In genomic region chr7:1176891-1177373, GRCh38 we compare ENCODE assay signal across 8 cellular contexts. TPM values are rescaled to one million over a fixed set of nuclear protein-coding genes. Genes with fewer than 3 reads are reported as not detected.
A peak's percentile ranks its signal among the peaks of the same experiment; 100 is the strongest.
DNase-seq lines count a peak whose midpoint lies in the region; ATAC-seq and TF ChIP-seq lines count a peak whose summit lies in the region.

No MANE protein-coding gene starts in this region.

- peaks cover 12% of the 10 kb centered on the region for H3K4me1 Mint-ChIP-seq in osteocyte (ENCODE audit: unreplicated experiment)

- no peak overlapping the region for H3K4me3 Mint-ChIP-seq in osteocyte (ENCODE audit: unreplicated experiment)

- H3K36me3 Mint-ChIP-seq in osteocyte (ENCODE audit: unreplicated experiment): no peaks in the 10 kb centered on the region

- TF ChIP-seq POLR2A in esophagus muscularis mucosa (IDR thresholded peaks at IDR 0.05; ENCODE audit: low read depth): no peak

- peaks cover 6% of the 10 kb centered on the region for H3K27me3 Mint-ChIP-seq in osteocyte (ENCODE audit: unreplicated experiment)

- H3K27ac ChIP-seq in esophagus muscularis mucosa (replicated peaks in 1 of 4): no peak overlapping the region
- no peak overlapping the region for H3K27ac ChIP-seq in upper lobe of right lung

- H3K9me3 ChIP-seq in NT2/D1 (ENCODE audit: insufficient read depth, low read length) (no peaks in the 10 kb centered on the region), esophagus muscularis mucosa (no peaks in the 10 kb centered on the region), upper lobe of right lung (no peaks in the 10 kb centered on the region)

- TF ChIP-seq EP300 in esophagus muscularis mucosa (IDR thresholded peaks at IDR 0.05): no peak

- H3K4me3 ChIP-seq in NT2/D1 (ENCODE audit: insufficient read length, low read depth) (no peak overlapping the region), esophagus muscularis mucosa (no peak overlapping the region), upper lobe of right lung (no peak overlapping the region)

- TF ChIP-seq CTCF in esophagus muscularis mucosa (IDR thresholded peaks at IDR 0.05) (peak; percentile 36 to 68 (median 43)), osteocyte (IDR thresholded peaks at IDR 0.05) (peak; percentile 65), upper lobe of right lung (IDR thresholded peaks at IDR 0.05) (peak; percentile 58)

- H3K36me3 ChIP-seq in NT2/D1 (ENCODE audit: insufficient read depth, insufficient read length, low read length) (no peaks in the 10 kb centered on the region), esophagus muscularis mucosa (no peaks in the 10 kb centered on the region), upper lobe of right lung (no peaks in the 10 kb centered on the region)

- DNase-seq in AG20443 (ENCODE audit: low spot score): peak; percentile 79
- peak; percentile 65 for DNase-seq in GM19240 (ENCODE audit: insufficient read length, low spot score)
- DNase-seq in NT2/D1 (ENCODE audit: low read depth, low spot score): peak; percentile 68
- peak; percentile 73 for DNase-seq in activated CD8-positive, alpha-beta memory T cell treated with anti-CD3 and anti-CD28 coated beads, Interleukin-2, amount 50 U/mL, for 4 hours
- DNase-seq in esophagus muscularis mucosa (ENCODE audit: extremely low spot score): no peak
- DNase-seq in osteocyte (ENCODE audit: extremely low spot score, unreplicated experiment): peak; percentile 93
- DNase-seq in upper lobe of right lung: peak; percentile 90
- DNase-seq in HPDE6-E6E7 (ENCODE audit: extremely low spot score): no peak

- 65% methylated on average over 22 of the region's 22 CpGs for WGBS in esophagus muscularis mucosa

- no peak overlapping the region for H3K9ac ChIP-seq in NT2/D1 (ENCODE audit: insufficient read length, low read depth)

- ATAC-seq in upper lobe of right lung: peak; percentile 84

- H3K27me3 ChIP-seq in NT2/D1 (ENCODE audit: insufficient read depth, insufficient read length) (no peaks in the 10 kb centered on the region), esophagus muscularis mucosa (peaks cover 0 to 21% (median 0%) of the 10 kb centered on the region in 4 donors), upper lobe of right lung (no peaks in the 10 kb centered on the region)

- intact Hi-C loops in esophagus muscularis mucosa (cut with DNase I) (loop anchor here (5.0 kb wide), 2 partner anchors 90 to 185 kb away; partner anchors contain the start of gene GPER1), upper lobe of right lung (cut with DNase I) (no loop called here)

- H3K4me1 ChIP-seq in NT2/D1 (ENCODE audit: insufficient read depth, insufficient read length) (peaks cover 7% of the 10 kb centered on the region), esophagus muscularis mucosa (peaks cover 8 to 17% (median 13%) of the 10 kb centered on the region in 4 donors), upper lobe of right lung (peaks cover 9% of the 10 kb centered on the region)

- H3K27ac Mint-ChIP-seq in osteocyte (ENCODE audit: unreplicated experiment): no peak overlapping the region

- no peaks in the 10 kb centered on the region for H3K9me3 Mint-ChIP-seq in osteocyte (ENCODE audit: unreplicated experiment)

RNA-seq across cellular contexts. Expression of gene ZFAND2A, which starts 16.9 kb away (rescaled TPM):
- 10 to 100 TPM; 24.3 to 27.5 (median 25.5) TPM for total RNA-seq in esophagus muscularis mucosa
- total RNA-seq in osteocyte: 17.1 and 18.3 TPM in 2 replicates
- 19.9 TPM for total RNA-seq in upper lobe of right lung

RNA-seq across cellular contexts. Expression of gene UNCX, which starts 55.7 kb away (rescaled TPM):
- total RNA-seq in esophagus muscularis mucosa (not detected), osteocyte (not detected in 2 replicates), upper lobe of right lung (not detected)

Comparison
In these comparisons a context has a peak if more than half of its experiments do, and no peak if none do; other contexts are left out.
1. DNase-seq: peak in AG20443 (single experiment), GM19240 (single experiment), NT2/D1 (single experiment), activated CD8-positive, alpha-beta memory T cell treated with anti-CD3 and anti-CD28 coated beads, Interleukin-2, amount 50 U/mL, for 4 hours (single experiment), osteocyte (single experiment) and upper lobe of right lung (single experiment); none in esophagus muscularis mucosa (single experiment) and HPDE6-E6E7 (single experiment).
2. Peak in every context shown above with its lines, with median percentiles within 50 percentile points of each other: CTCF ChIP-seq.